Comparison of ENCODE assay signal across 8 cellular contexts in genomic region chrX:40644175-40644574, GRCh38. TPM values are rescaled to one million over a fixed set of nuclear protein-coding genes. Genes with fewer than 3 reads are reported as not detected.
DNase-seq lines count a peak whose midpoint lies in the region; ATAC-seq and TF ChIP-seq lines count a peak whose summit lies in the region.

No MANE protein-coding gene starts in this region.

- H3K27me3 ChIP-seq in BLaER1 = 0 out of 2 replicates have a peak, but pooled peaks cover under 1% of the 10 kb centered on the region

- H3K27me3 Mint-ChIP-seq in naive B cell = no peaks in the 10 kb centered on the region

- H3K9me3 Mint-ChIP-seq in naive B cell = peaks cover 0 to 2% (median 0%) of the 10 kb centered on the region in 7 donors

- H3K4me3 ChIP-seq in BLaER1 = peak overlapping the region; percentile 62
- peak overlapping the region; percentile 60 for H3K4me3 ChIP-seq in coronary artery

- H3K36me3 ChIP-seq in BLaER1 = peaks cover 21% of the 10 kb centered on the region

- peak overlapping the region; percentile 74 to 98 (median 96) for H3K27ac Mint-ChIP-seq in naive B cell

- H3K27ac ChIP-seq in BLaER1 = peak overlapping the region; percentile 74
- H3K27ac ChIP-seq in coronary artery = peak overlapping the region; percentile 50 to 69

- DNase-seq in NAMALWA (ENCODE audit: low spot score) (peak; percentile 59), coronary artery (ENCODE audit: low spot score) (no peak), naive B cell (peak; percentile 42)
- DNase-seq in activated CD4-positive, alpha-beta T cell treated with anti-CD3 and anti-CD28 coated beads, Interleukin-2, amount 50 U/mL, for 48 hours = no peak
- no peak for DNase-seq in central memory CD4-positive, alpha-beta T cell

- no peaks in the 10 kb centered on the region for H3K9me3 ChIP-seq in BLaER1

- H3K4me2 ChIP-seq in BLaER1 = peak overlapping the region; percentile 92

- H3K4me1 Mint-ChIP-seq in naive B cell = peaks cover 37 to 64% (median 43%) of the 10 kb centered on the region in 3 donors

- H3K36me3 Mint-ChIP-seq in naive B cell = peaks cover 13 to 17% of the 10 kb centered on the region in 2 donors

- peaks cover 11% of the 10 kb centered on the region; the same call in 1 of the 2 replicates for H4K20me1 ChIP-seq in BLaER1

- H3K4me3 Mint-ChIP-seq in naive B cell = peak overlapping the region in 7 of 8 donors; percentile 85 to 93 (median 91)

- no peak overlapping the region for H3K9ac ChIP-seq in BLaER1

- ATAC-seq in naive B cell (ENCODE audit: low read depth in 2 of 2) (peak; percentile 13 to 15), HG02852 (IDR thresholded peaks at IDR 0.05; ENCODE audit: unreplicated experiment) (no peak), GM18858 (IDR thresholded peaks at IDR 0.05; ENCODE audit: unreplicated experiment) (no peak)

- peaks cover 27% of the 10 kb centered on the region for H3K4me1 ChIP-seq in BLaER1

- no peak for TF ChIP-seq CTCF in coronary artery (IDR thresholded peaks at IDR 0.05)

RNA-seq across cellular contexts. Expression of gene CXorf38, which starts 3.2 kb away (rescaled TPM):
- polyA plus RNA-seq in naive B cell (ENCODE audit: low read depth in 6 of 6) = 10 to 100 TPM; 17.5 to 44.3 (median 39.5) TPM

RNA-seq across cellular contexts. Expression of gene MPC1L, which starts 20.9 kb away (rescaled TPM):
- not detected for polyA plus RNA-seq in naive B cell (ENCODE audit: low read depth in 6 of 6)

Comparison
In these comparisons a context has a peak if more than half of its experiments do, and no peak if none do; other contexts are left out.
1. DNase-seq: peak in NAMALWA (single experiment) and naive B cell (single experiment); none in coronary artery (single experiment), activated CD4-positive, alpha-beta T cell treated with anti-CD3 and anti-CD28 coated beads, Interleukin-2, amount 50 U/mL, for 48 hours (0 of 2) and central memory CD4-positive, alpha-beta T cell (single experiment).
2. ATAC-seq: peak in naive B cell (2 of 2); none in HG02852 (single experiment) and GM18858 (single experiment).